Comparison of ENCODE assay signal across 12 cellular contexts in the genomic region with DNA sequence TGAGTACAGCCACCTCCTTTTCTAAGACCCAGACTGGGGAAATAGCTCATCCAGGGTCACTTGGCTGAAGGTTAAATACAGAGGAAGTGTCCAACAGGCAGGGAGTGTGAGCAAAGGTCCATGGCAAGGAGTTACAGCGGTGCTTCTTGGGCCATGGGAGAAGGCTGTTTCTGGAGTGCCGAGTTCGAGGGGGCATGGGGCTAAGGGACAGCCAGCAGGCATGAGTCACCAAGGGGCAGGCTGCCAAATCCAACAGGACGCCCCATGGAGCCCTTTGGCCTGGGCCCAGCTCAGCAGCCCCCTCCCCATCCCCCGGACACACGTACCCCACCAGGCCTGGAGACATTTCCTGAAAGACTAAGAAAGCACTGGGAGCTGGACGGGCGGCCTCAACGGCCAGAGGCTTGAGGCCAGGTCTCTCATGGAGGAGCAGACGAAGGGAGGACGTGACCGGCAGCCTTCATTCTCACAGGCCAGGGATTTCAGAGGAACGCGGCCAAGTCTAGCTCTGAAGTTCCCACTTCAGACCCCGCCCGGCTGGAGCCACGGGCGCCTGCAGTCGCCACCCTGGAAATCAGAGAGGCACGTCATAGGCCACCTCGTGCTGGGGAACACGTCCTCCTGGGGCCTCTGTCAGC.
DNase-seq lines count a peak whose midpoint lies in the region; ATAC-seq and TF ChIP-seq lines count a peak whose summit lies in the region.
"Had no signal": no experiment of that assay in that cellular context is flagged by ENCODE, and none has a peak within 500 bp of the region (broad histone marks: within the 10 kb centered on the region; RNA-seq: fewer than 3 reads in every experiment).

No MANE protein-coding gene starts in this region.

- no TSS peak for BruUV-seq in Caco-2 (replicated peaks; lab: Mats Ljungman, UMichigan)

- H3K4me1 ChIP-seq in esophagus squamous epithelium, result peaks cover 0 to 13% (median 11%) of the 10 kb centered on the region in 3 donors
- no peaks in the 10 kb centered on the region for H3K4me1 ChIP-seq in ovary (ENCODE audit: insufficient read depth)
- no peaks in the 10 kb centered on the region for H3K4me1 ChIP-seq in Caco-2
- H3K4me1 ChIP-seq: breast epithelium, foreskin keratinocyte had no signal

- peaks cover 16% of the 10 kb centered on the region for H3K4me1 Mint-ChIP-seq in stimulated activated naive CD8-positive, alpha-beta T cell treated with anti-CD3 and anti-CD28 coated beads, Interleukin-15, Interleukin-2, amounts not matched to agents 100 ng/mL and 50 ng/mL, for 24 hours (ENCODE audit: low read depth)
- no peaks in the 10 kb centered on the region for H3K4me1 Mint-ChIP-seq in Caco-2 (ENCODE audit: low read depth, unreplicated experiment)

- no peak overlapping the region for H3K4me3 Mint-ChIP-seq in stimulated activated naive CD8-positive, alpha-beta T cell treated with anti-CD3 and anti-CD28 coated beads, Interleukin-15, Interleukin-2, amounts not matched to agents 100 ng/mL and 50 ng/mL, for 24 hours
- H3K4me3 Mint-ChIP-seq in Caco-2 (ENCODE audit: unreplicated experiment), result no peak overlapping the region
- H3K4me3 Mint-ChIP-seq: memory B cell had no signal

- POLR2A ChIA-PET in Caco-2 (lab: Charles Lee), result no interaction called here

- H3K36me3 ChIP-seq in esophagus squamous epithelium (peaks cover 0 to 26% (median 0%) of the 10 kb centered on the region in 3 donors), ovary (no peaks in the 10 kb centered on the region), Caco-2 (ENCODE audit: control insufficient read depth, insufficient read depth, low read length) (no peaks in the 10 kb centered on the region)
- H3K36me3 ChIP-seq: breast epithelium had no signal

- TF ChIP-seq POLR2A in esophagus squamous epithelium (IDR thresholded peaks at IDR 0.05) (no peak), ovary (IDR thresholded peaks at IDR 0.05) (no peak)

- WGBS in esophagus squamous epithelium, 2 donors, result 71 to 80% methylated on average over 4 to 16 of the region's 22 CpGs
- WGBS in ovary, 3 donors, result 78 to 87% (median 79%) methylated on average over 22 of the region's 22 CpGs

- peak overlapping the region; percentile 23 for H3K27ac Mint-ChIP-seq in stimulated activated naive CD8-positive, alpha-beta T cell treated with anti-CD3 and anti-CD28 coated beads, Interleukin-15, Interleukin-2, amounts not matched to agents 100 ng/mL and 50 ng/mL, for 24 hours
- no peak overlapping the region for H3K27ac Mint-ChIP-seq in Caco-2 (ENCODE audit: unreplicated experiment)
- H3K27ac Mint-ChIP-seq: memory B cell had no signal

- H3K4me3 ChIP-seq in esophagus squamous epithelium (no peak overlapping the region), ovary (no peak overlapping the region), Caco-2 (ENCODE audit: low read depth, low read length) (no peak overlapping the region), foreskin fibroblast (ENCODE audit: low read depth in 1 of 2, low read length in 2 of 2) (no peak overlapping the region)
- H3K4me3 ChIP-seq: breast epithelium had no signal

- no peaks in the 10 kb centered on the region for H3K36me3 Mint-ChIP-seq in stimulated activated naive CD8-positive, alpha-beta T cell treated with anti-CD3 and anti-CD28 coated beads, Interleukin-15, Interleukin-2, amounts not matched to agents 100 ng/mL and 50 ng/mL, for 24 hours (ENCODE audit: low read depth)
- peaks cover 8% of the 10 kb centered on the region for H3K36me3 Mint-ChIP-seq in Caco-2 (ENCODE audit: insufficient read depth, unreplicated experiment)
- H3K36me3 Mint-ChIP-seq: memory B cell had no signal

- intact Hi-C loops in esophagus squamous epithelium (cut with DNase I) (no loop called here), ovary (cut with DNase I) (no loop called here), Caco-2 (cut with micrococcal nuclease; ENCODE audit: unreplicated experiment) (no loop called here)

- TF ChIP-seq EP300 in ovary (IDR thresholded peaks at IDR 0.05), result no peak

- no peaks in the 10 kb centered on the region for H3K27me3 ChIP-seq in esophagus squamous epithelium
- H3K27me3 ChIP-seq in ovary, result no peaks in the 10 kb centered on the region
- H3K27me3 ChIP-seq in Caco-2 (replicated peaks; ENCODE audit: control insufficient read depth, insufficient read depth, low read length), result no peaks in the 10 kb centered on the region
- H3K27me3 ChIP-seq: breast epithelium, foreskin keratinocyte had no signal

- CTCF ChIA-PET in Caco-2 (lab: Charles Lee), result no interaction called here

- ATAC-seq in stimulated activated naive CD8-positive, alpha-beta T cell treated with anti-CD3 and anti-CD28 coated beads, Interleukin-15, Interleukin-2, amounts not matched to agents 100 U/mL and 50 U/mL, for 24 hours, result no peak
- ATAC-seq in HG02588 (IDR thresholded peaks at IDR 0.05; ENCODE audit: unreplicated experiment), result no peak

- H3K27ac ChIP-seq in esophagus squamous epithelium, result peak overlapping the region; percentile 13 to 76 (median 56)
- no peak overlapping the region for H3K27ac ChIP-seq in ovary
- H3K27ac ChIP-seq: foreskin keratinocyte had no signal

- TF ChIP-seq CTCF in esophagus squamous epithelium (IDR thresholded peaks at IDR 0.05) (no peak), ovary (IDR thresholded peaks at IDR 0.05) (no peak), Caco-2 (IDR thresholded peaks at IDR 0.05; ENCODE audit: insufficient read depth in 1 of 2, low read depth in 1 of 2, low read length in 1 of 2, severe bottlenecking in 1 of 2, unreplicated experiment in 1 of 2) (no peak), foreskin fibroblast (IDR thresholded peaks at IDR 0.05; ENCODE audit: low read depth, low read length) (no peak)

- DNase-seq in stimulated activated naive CD8-positive, alpha-beta T cell treated with anti-CD3 and anti-CD28 coated beads, Interleukin-15, Interleukin-2, amounts not matched to agents 100 U/mL and 50 U/mL, for 24 hours, result no peak
- no peak for DNase-seq in esophagus squamous epithelium (lab: John Stamatoyannopoulos, UW)
- DNase-seq in ovary, result peak in 4 of 5 donors; percentile 49 to 60 (median 54)
- DNase-seq in Caco-2, result no peak
- DNase-seq in Kasumi-1 (lab: John Stamatoyannopoulos, UW), result no peak
- no peak for DNase-seq in foreskin fibroblast
- DNase-seq: foreskin keratinocyte, HCEC 1CT had no signal

- H3K9me3 ChIP-seq in esophagus squamous epithelium, result no peaks in the 10 kb centered on the region
- no peaks in the 10 kb centered on the region for H3K9me3 ChIP-seq in ovary
- H3K9me3 ChIP-seq in Caco-2, result no peaks in the 10 kb centered on the region
- H3K9me3 ChIP-seq: breast epithelium had no signal

- no peaks in the 10 kb centered on the region for H3K9me3 Mint-ChIP-seq in stimulated activated naive CD8-positive, alpha-beta T cell treated with anti-CD3 and anti-CD28 coated beads, Interleukin-15, Interleukin-2, amounts not matched to agents 100 ng/mL and 50 ng/mL, for 24 hours
- peaks cover 6% of the 10 kb centered on the region for H3K9me3 Mint-ChIP-seq in Caco-2 (ENCODE audit: unreplicated experiment)
- H3K9me3 Mint-ChIP-seq: memory B cell had no signal

- no peaks in the 10 kb centered on the region for H3K27me3 Mint-ChIP-seq in stimulated activated naive CD8-positive, alpha-beta T cell treated with anti-CD3 and anti-CD28 coated beads, Interleukin-15, Interleukin-2, amounts not matched to agents 100 ng/mL and 50 ng/mL, for 24 hours
- H3K27me3 Mint-ChIP-seq in Caco-2 (ENCODE audit: insufficient read depth, unreplicated experiment), result no peaks in the 10 kb centered on the region
- H3K27me3 Mint-ChIP-seq: memory B cell had no signal

Comparison
In these comparisons a context has a peak if more than half of its experiments do, and no peak if none do; other contexts are left out.
1. DNase-seq: peak in ovary (4 of 5); none in stimulated activated naive CD8-positive, alpha-beta T cell treated with anti-CD3 and anti-CD28 coated beads, Interleukin-15, Interleukin-2, amounts not matched to agents 100 U/mL and 50 U/mL, for 24 hours (single experiment), esophagus squamous epithelium (single experiment), Caco-2 (0 of 2), Kasumi-1 (0 of 2) and foreskin fibroblast (0 of 2).
2. H3K27ac ChIP-seq: peak in esophagus squamous epithelium (4 of 4); none in ovary (0 of 2).